In genomic region chr1:239735081-239735480, GRCh38 we compare ENCODE assay signal across 21 cellular contexts.
"Had no signal": no experiment of that assay in that cellular context is flagged by ENCODE, and none has a peak within 500 bp of the region (broad histone marks: within the 10 kb centered on the region; RNA-seq: fewer than 3 reads in every experiment).

No MANE protein-coding gene starts in this region.

- DNase-seq: dermis blood vessel endothelial cell; esophagus squamous epithelium; foreskin fibroblast; immature natural killer cell; left cardiac atrium; left ventricle myocardium superior; mesenchymal stem cell; midbrain; naive B cell; nephron progenitor cell; retina; right lobe of liver; spleen; stimulated activated CD4-positive, alpha-beta T cell treated with anti-CD3 and anti-CD28 coated beads, Interleukin-15, amount 100 ng/mL, for 24 hours; stimulated activated CD4-positive, alpha-beta T cell treated with anti-CD3 and anti-CD28 coated beads, Interleukin-1b, Interleukin-23, amount 100 ng/mL, for 48 hours; stimulated activated CD4-positive, alpha-beta T cell treated with anti-CD3 and anti-CD28 coated beads, Interleukin-4, amount 100 ng/mL, for 24 hours; testis; upper lobe of right lung had no signal

- ATAC-seq: left cardiac atrium; left ventricle myocardium superior; right lobe of liver; stimulated activated memory B cell treated with anti-CD40 and anti-IgM and Interleukin-4, amounts not matched to agents 10 μg/mL and 1 μg/mL and 100 μg/mL, for 72 hours; upper lobe of right lung had no signal

- H3K4me3 Mint-ChIP-seq: immature natural killer cell; naive B cell; nephron progenitor cell; stimulated activated memory B cell treated with anti-CD40 and anti-IgM and Interleukin-4, amounts not matched to agents 10 μg/mL and 1 μg/mL and 100 μg/mL, for 72 hours; stimulated activated naive CD8-positive, alpha-beta T cell treated with anti-CD3 and anti-CD28 coated beads, Interleukin-15, Interleukin-2, amounts not matched to agents 100 ng/mL and 50 ng/mL, for 24 hours had no signal

- H3K9me3 Mint-ChIP-seq: nephron progenitor cell had no signal

- H3K4me1 Mint-ChIP-seq: stimulated activated memory B cell treated with anti-CD40 and anti-IgM and Interleukin-4, amounts not matched to agents 10 μg/mL and 1 μg/mL and 100 μg/mL, for 72 hours had no signal

- H3K27ac Mint-ChIP-seq: immature natural killer cell; naive B cell; nephron progenitor cell; stimulated activated memory B cell treated with anti-CD40 and anti-IgM and Interleukin-4, amounts not matched to agents 10 μg/mL and 1 μg/mL and 100 μg/mL, for 72 hours; stimulated activated naive CD8-positive, alpha-beta T cell treated with anti-CD3 and anti-CD28 coated beads, Interleukin-15, Interleukin-2, amounts not matched to agents 100 ng/mL and 50 ng/mL, for 24 hours had no signal

- FAIRE-seq: keratinocyte had no signal

- H3K36me3 Mint-ChIP-seq: naive B cell; stimulated activated memory B cell treated with anti-CD40 and anti-IgM and Interleukin-4, amounts not matched to agents 10 μg/mL and 1 μg/mL and 100 μg/mL, for 72 hours had no signal

- H3K27me3 Mint-ChIP-seq: naive B cell; stimulated activated memory B cell treated with anti-CD40 and anti-IgM and Interleukin-4, amounts not matched to agents 10 μg/mL and 1 μg/mL and 100 μg/mL, for 72 hours; stimulated activated naive CD8-positive, alpha-beta T cell treated with anti-CD3 and anti-CD28 coated beads, Interleukin-15, Interleukin-2, amounts not matched to agents 100 ng/mL and 50 ng/mL, for 24 hours had no signal
